20 cellular contexts compared by ENCODE assay signal in the genomic region with DNA sequence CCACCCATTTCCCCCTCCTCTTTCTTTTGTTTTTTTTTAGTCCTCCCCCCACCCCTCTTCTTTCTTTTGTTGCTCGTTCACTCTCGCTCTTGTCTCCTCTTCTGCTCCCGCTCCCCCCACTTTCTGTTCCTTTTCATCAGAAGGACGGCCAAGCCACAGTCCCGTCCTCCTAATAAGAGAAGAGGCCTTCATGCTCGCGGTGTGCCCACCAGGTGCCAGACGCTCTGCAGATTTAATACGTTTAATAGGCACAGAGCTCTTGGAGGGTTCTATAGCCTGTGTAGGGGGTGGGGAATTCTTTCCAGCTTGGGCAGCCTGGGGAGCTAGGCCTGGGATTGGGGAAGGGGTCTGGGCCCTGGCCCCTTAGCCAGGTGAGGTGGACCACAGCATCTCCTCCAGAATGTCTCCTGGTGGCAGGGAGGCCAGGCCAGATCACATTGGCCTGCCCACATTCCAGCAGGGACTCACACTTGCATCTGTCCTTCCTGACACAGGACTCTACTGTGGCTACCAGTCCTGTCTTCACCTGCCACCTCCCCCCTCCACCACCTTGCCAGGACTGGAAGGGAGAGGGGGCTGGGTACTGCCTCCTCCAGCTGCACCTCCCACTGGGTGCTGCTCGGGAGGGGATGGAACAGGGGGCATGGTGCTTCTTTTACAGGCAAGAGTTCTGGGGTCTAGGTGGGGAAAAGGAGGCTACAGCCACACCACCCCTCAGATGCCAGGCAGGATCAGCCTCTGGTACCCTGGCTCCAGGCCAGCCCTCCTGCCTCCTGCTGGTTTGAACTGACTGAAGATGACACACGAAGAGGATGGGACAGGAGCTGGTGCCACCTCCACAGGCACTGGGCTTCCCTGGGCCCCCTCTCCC. TPM values are rescaled to one million over a fixed set of nuclear protein-coding genes. Genes with fewer than 3 reads are reported as not detected.
DNase-seq lines count a peak whose midpoint lies in the region; ATAC-seq and TF ChIP-seq lines count a peak whose summit lies in the region.
"Had no signal": no experiment of that assay in that cellular context is flagged by ENCODE, and none has a peak within 500 bp of the region (broad histone marks: within the 10 kb centered on the region; RNA-seq: fewer than 3 reads in every experiment).

No MANE protein-coding gene starts in this region.

- H3K36me3 ChIP-seq in GM23338 (ENCODE audit: insufficient read depth) (no peaks in the 10 kb centered on the region), neuronal stem cell (replicated peaks in 1 of 2; ENCODE audit: control insufficient read depth in 2 of 2, insufficient read depth in 2 of 2, low read length in 2 of 2) (no peaks in the 10 kb centered on the region), BE2C (no peaks in the 10 kb centered on the region)
- H3K36me3 ChIP-seq: left lung, thyroid gland had no signal

- peak overlapping the region; percentile 16 for H2BK120ac ChIP-seq in neuronal stem cell (ENCODE audit: low read depth, low read length)

- peak overlapping the region; percentile 33 for H2BK12ac ChIP-seq in neuronal stem cell (ENCODE audit: low read length)

- peak overlapping the region; percentile 30 for H3K9ac ChIP-seq in neuronal stem cell (ENCODE audit: low read depth, low read length, poor library complexity)

- no peaks in the 10 kb centered on the region for H3K9me2 ChIP-seq in GM23338 (ENCODE audit: insufficient read depth)

- peaks cover 0 to 4% of the 10 kb centered on the region in 2 donors for H3K9me3 ChIP-seq in neuronal stem cell (replicated peaks in 1 of 2; ENCODE audit: control insufficient read depth in 2 of 2, insufficient read depth in 1 of 2, low read depth in 1 of 2, low read length in 2 of 2)
- no peaks in the 10 kb centered on the region for H3K9me3 ChIP-seq in BE2C
- H3K9me3 ChIP-seq: left lung, psoas muscle, thyroid gland had no signal

- peak overlapping the region; percentile 51 for H3K4me3 ChIP-seq in GM23338
- H3K4me3 ChIP-seq in neuronal stem cell (ENCODE audit: low read length in 2 of 2): no peak overlapping the region
- H3K4me3 ChIP-seq in BE2C (ENCODE audit: low read depth, low read length): no peak overlapping the region
- H3K4me3 ChIP-seq: left lung, psoas muscle, thyroid gland had no signal

- no peak overlapping the region for H3K27ac Mint-ChIP-seq in GM23338
- H3K27ac Mint-ChIP-seq in central memory CD8-positive, alpha-beta T cell (ENCODE audit: low read depth): no peak overlapping the region

- H3K4me2 ChIP-seq in GM23338 (peak overlapping the region; percentile 82), neuronal stem cell (ENCODE audit: insufficient read depth, low read length, poor library complexity, severe bottlenecking) (no peak overlapping the region)

- H4K20me1 ChIP-seq in GM23338 (replicated peaks; ENCODE audit: insufficient read depth): peaks cover 12% of the 10 kb centered on the region; the same call in 1 of the 2 replicates

- no peaks in the 10 kb centered on the region for H3K36me3 Mint-ChIP-seq in GM23338 (ENCODE audit: low read depth)
- H3K36me3 Mint-ChIP-seq in central memory CD8-positive, alpha-beta T cell (ENCODE audit: insufficient read depth): peaks cover 2% of the 10 kb centered on the region

- peaks cover 3% of the 10 kb centered on the region for H3K79me1 ChIP-seq in neuronal stem cell (ENCODE audit: low read depth, low read length)

- H2BK15ac ChIP-seq in neuronal stem cell (ENCODE audit: low read length): no peak overlapping the region

- peaks cover 43% of the 10 kb centered on the region for H3K4me1 ChIP-seq in GM23338 (ENCODE audit: insufficient read depth)
- H3K4me1 ChIP-seq in neuronal stem cell (ENCODE audit: control insufficient read depth in 2 of 2, insufficient read depth in 1 of 2, low read depth in 1 of 2, low read length in 2 of 2): peaks cover 2 to 6% of the 10 kb centered on the region in 2 donors
- H3K4me1 ChIP-seq in BE2C: no peaks in the 10 kb centered on the region

- H2AFZ ChIP-seq in GM23338 (no peak overlapping the region; the same call in 1 of the 2 replicates), neuronal stem cell (ENCODE audit: low read length) (no peak overlapping the region)

- TF ChIP-seq CTCF in GM23338 (conservative IDR thresholded peaks at IDR 0.05; ENCODE audit: low read depth in 2 of 2) (no peak), BE2C (IDR thresholded peaks at IDR 0.05; ENCODE audit: low read depth, low read length) (no peak)

- H3K27ac ChIP-seq in GM23338 (ENCODE audit: low read depth): no peak overlapping the region
- H3K27ac ChIP-seq in neuronal stem cell (replicated peaks; ENCODE audit: low read length): no peak overlapping the region
- H3K27ac ChIP-seq: left lung, psoas muscle, thyroid gland had no signal

- no peaks in the 10 kb centered on the region for H3K79me2 ChIP-seq in GM23338 (replicated peaks; ENCODE audit: insufficient read depth)

- peak overlapping the region; percentile 87 for H3K14ac ChIP-seq in neuronal stem cell (ENCODE audit: low read length)

- no CpG with 5 or more reads among the region's 11 CpGs for WGBS in neuronal stem cell (ENCODE audit: extremely low coverage in 2 of 2, insufficient read length in 2 of 2, insufficient replicate concordance in 1 of 2), 2 donors

- H3K4ac ChIP-seq in neuronal stem cell (ENCODE audit: low read length): no peak overlapping the region

- peaks cover 67% of the 10 kb centered on the region for H3K27me3 ChIP-seq in GM23338 (ENCODE audit: insufficient read depth)
- H3K27me3 ChIP-seq in neuronal stem cell (ENCODE audit: control insufficient read depth in 3 of 3, insufficient read depth in 3 of 3, low read depth in 1 of 3, low read length in 3 of 3): peaks cover 50 to 87% (median 63%) of the 10 kb centered on the region in 3 experiments
- H3K27me3 ChIP-seq in BE2C: peaks cover 58% of the 10 kb centered on the region

- peak overlapping the region; percentile 81 for H2AK5ac ChIP-seq in neuronal stem cell (ENCODE audit: low read depth, low read length)

- peak overlapping the region; percentile 37 for H3K23ac ChIP-seq in neuronal stem cell (ENCODE audit: low read depth, low read length, poor library complexity)

- H3K9me3 Mint-ChIP-seq in GM23338: peaks cover 4% of the 10 kb centered on the region; the same call in 2 of the 3 replicates
- no peaks in the 10 kb centered on the region for H3K9me3 Mint-ChIP-seq in central memory CD8-positive, alpha-beta T cell

- H4K91ac ChIP-seq in neuronal stem cell (ENCODE audit: low read depth, low read length, poor library complexity): no peak overlapping the region

- H3K18ac ChIP-seq in neuronal stem cell (ENCODE audit: low read length): no peak overlapping the region

- peaks cover 28% of the 10 kb centered on the region for H3K4me1 Mint-ChIP-seq in GM23338
- peaks cover 24% of the 10 kb centered on the region for H3K4me1 Mint-ChIP-seq in central memory CD8-positive, alpha-beta T cell

- ATAC-seq in GM23338 (no peak), GM18498 (IDR thresholded peaks at IDR 0.05; ENCODE audit: unreplicated experiment) (no peak)
- no peak for ATAC-seq in central memory CD8-positive, alpha-beta T cell (replicated peaks; ENCODE audit: extremely low read depth, poor library complexity, severe bottlenecking)
- ATAC-seq: left lung, psoas muscle had no signal

- H4K8ac ChIP-seq in neuronal stem cell (ENCODE audit: low read depth, low read length): no peak overlapping the region

- DNase-seq in NCI-H748 (lab: John Stamatoyannopoulos, UW; ENCODE audit: unreplicated experiment) (peak; percentile 45), NCI-H748 treated with DMSO at 0.1 percent for 48 hours (lab: John Stamatoyannopoulos, UW) (no peak), GM23338 (ENCODE audit: low spot score) (no peak), neuronal stem cell (ENCODE audit: low spot score) (no peak), BE2C (no peak), AML-193 (lab: John Stamatoyannopoulos, UW) (no peak)
- DNase-seq in central memory CD8-positive, alpha-beta T cell (ENCODE audit: low spot score in 2 of 2): no peak
- DNase-seq: activated CD4-positive, alpha-beta T cell treated with anti-CD3 and anti-CD28 coated beads, Interleukin-2, amount 50 U/mL, for 4 hours; activated naive CD4-positive, alpha-beta T cell treated with Interleukin-2 at 50 U/mL for 16 hours; Calu3; left lung; NCI-H2081; psoas muscle; Right ventricle myocardium superior; thyroid gland had no signal

- peak overlapping the region; percentile 44; the same call in 1 of the 3 replicates for H3K4me3 Mint-ChIP-seq in GM23338
- peak overlapping the region; percentile 10 for H3K4me3 Mint-ChIP-seq in central memory CD8-positive, alpha-beta T cell

- H3F3A ChIP-seq in GM23338 (replicated peaks; ENCODE audit: low read depth): peaks cover 10% of the 10 kb centered on the region; the same call in 1 of the 2 replicates

- H2BK5ac ChIP-seq in neuronal stem cell (ENCODE audit: low read length): no peak overlapping the region

- peaks cover 67% of the 10 kb centered on the region for H3K27me3 Mint-ChIP-seq in GM23338 (ENCODE audit: insufficient read depth, low read depth, poor library complexity)
- peaks cover 87% of the 10 kb centered on the region for H3K27me3 Mint-ChIP-seq in central memory CD8-positive, alpha-beta T cell

TF ChIP-seq in GM23338, 12 proteins besides CTCF, POLR2A, EP300 and RAD21 (continues in another document):
- TF ChIP-seq ZNF114 (CRISPR knock-in tag; IDR thresholded peaks at IDR 0.05): no peak

RNA-seq across cellular contexts. Expression of a gene that starts 6.1 kb away (rescaled TPM):
- total RNA-seq in GM23338 (2014; rRNA removed; shearing (Covaris generic)): 1.6 and 2.1 TPM in 2 replicates
- polyA plus RNA-seq in GM23338 (2016; fragmentation: Nextera tagmentation; extraction: Ambion mirVana): 0.87 and 1.1 TPM in 2 replicates
- 2.4 TPM for polyA plus RNA-seq in neuronal stem cell (2013, experiment 1 of 2)
- 2.4 TPM for polyA plus RNA-seq in neuronal stem cell (2013, experiment 2 of 2)
- polyA plus RNA-seq in BE2C (2012; ENCODE audit: insufficient read depth, insufficient read length, low read depth): 0.66 TPM
- total RNA-seq: bronchial epithelial cell, Calu3, fibroblast of villous mesenchyme, left lung, LHCN-M2, psoas muscle, Right ventricle myocardium superior had no signal
- polyA plus RNA-seq: AG04450, psoas muscle had no signal
